8 cellular contexts compared by ENCODE assay signal in genomic region chr4:2935762-2936743, GRCh38. TPM values are rescaled to one million over a fixed set of nuclear protein-coding genes. Genes with fewer than 3 reads are reported as not detected.
DNase-seq lines count a peak whose midpoint lies in the region; ATAC-seq and TF ChIP-seq lines count a peak whose summit lies in the region.

No MANE protein-coding gene starts in this region.

- TF ChIP-seq CTCF in astrocyte of the spinal cord (IDR thresholded peaks at IDR 0.05; ENCODE audit: low read depth, low read length): no peak
- TF ChIP-seq CTCF in lower lobe of right lung (IDR thresholded peaks at IDR 0.05): no peak

- TF ChIP-seq POLR2A in GM18526 (IDR thresholded peaks at IDR 0.05; ENCODE audit: extremely low read depth, insufficient read length): peak; percentile 39

- H3K9me3 ChIP-seq in SJCRH30 (replicated peaks) (no peaks in the 10 kb centered on the region), lower lobe of right lung (no peaks in the 10 kb centered on the region)

- DNase-seq in SJCRH30: no peak
- peak; percentile 22 for DNase-seq in astrocyte of the spinal cord (ENCODE audit: low read depth, low spot score)
- DNase-seq in lower lobe of right lung: no peak
- peak; percentile 80 for DNase-seq in stimulated activated naive CD8-positive, alpha-beta T cell treated with anti-CD3 and anti-CD28 coated beads, Interleukin-15, Interleukin-2, amounts not matched to agents 100 U/mL and 50 U/mL, for 24 hours
- DNase-seq in SHP77 treated with DMSO at 0.1 percent for 48 hours (lab: John Stamatoyannopoulos, UW): no peak
- DNase-seq in NCI-H345 (lab: John Stamatoyannopoulos, UW): no peak

- H3K27ac ChIP-seq in SJCRH30: no peak overlapping the region; the same call in 1 of the 2 replicates
- peak overlapping the region; percentile 97 for H3K27ac ChIP-seq in lower lobe of right lung

- peaks cover 35% of the 10 kb centered on the region for H3K36me3 ChIP-seq in SJCRH30
- H3K36me3 ChIP-seq in lower lobe of right lung: peaks cover 50% of the 10 kb centered on the region

- H3K4me3 ChIP-seq in SJCRH30 (peak overlapping the region; percentile 89), astrocyte of the spinal cord (ENCODE audit: low read depth, low read length) (peak overlapping the region; percentile 74), lower lobe of right lung (peak overlapping the region; percentile 97)

- in situ Hi-C loops in astrocyte of the spinal cord (cut with HindIII; ENCODE audit: low sequenced_read_pairs): no loop called here

- H3K4me1 ChIP-seq in SJCRH30: peaks cover 10% of the 10 kb centered on the region; the same call in 1 of the 2 replicates
- peaks cover 54% of the 10 kb centered on the region for H3K4me1 ChIP-seq in lower lobe of right lung

- H3K27me3 ChIP-seq in SJCRH30: no peaks in the 10 kb centered on the region
- no peaks in the 10 kb centered on the region for H3K27me3 ChIP-seq in lower lobe of right lung (ENCODE audit: low read depth)

- no peak for ATAC-seq in lower lobe of right lung
- peak; percentile 67 for ATAC-seq in stimulated activated naive CD8-positive, alpha-beta T cell treated with anti-CD3 and anti-CD28 coated beads, Interleukin-15, Interleukin-2, amounts not matched to agents 100 U/mL and 50 U/mL, for 24 hours
- ATAC-seq in GM19351 (IDR thresholded peaks at IDR 0.05; ENCODE audit: unreplicated experiment): no peak

- intact Hi-C loops in lower lobe of right lung (cut with DNase I): no loop called here

RNA-seq across cellular contexts. Expression of gene NOP14, which starts 27.2 kb away (rescaled TPM):
- 36.6 and 39.5 TPM in 2 replicates for total RNA-seq in SJCRH30 (2014; rRNA removed; shearing (Covaris generic))
- 20.7 TPM for total RNA-seq in lower lobe of right lung

RNA-seq across cellular contexts. Expression of gene GRK4, which starts 27.3 kb away (rescaled TPM):
- 3.8 and 5.9 TPM in 2 replicates for total RNA-seq in SJCRH30 (2014; rRNA removed; shearing (Covaris generic))
- 7.1 TPM for total RNA-seq in lower lobe of right lung

Comparison
In these comparisons a context has a peak if more than half of its experiments do, and no peak if none do; other contexts are left out.
1. DNase-seq: peak in astrocyte of the spinal cord (single experiment) and stimulated activated naive CD8-positive, alpha-beta T cell treated with anti-CD3 and anti-CD28 coated beads, Interleukin-15, Interleukin-2, amounts not matched to agents 100 U/mL and 50 U/mL, for 24 hours (single experiment); none in SJCRH30 (0 of 2), lower lobe of right lung (single experiment), SHP77 treated with DMSO at 0.1 percent for 48 hours (single experiment) and NCI-H345 (single experiment).
2. Peak in every context shown above with its lines, with median percentiles within 50 percentile points of each other: H3K4me3 ChIP-seq.